In genomic region chr7:26261866-26262265, GRCh38 we compare ENCODE assay signal across 1 cellular context. TPM values are rescaled to one million over a fixed set of nuclear protein-coding genes. Genes with fewer than 3 reads are reported as not detected.
"Had no signal": no experiment of that assay in that cellular context is flagged by ENCODE, and none has a peak within 500 bp of the region (broad histone marks: within the 10 kb centered on the region; RNA-seq: fewer than 3 reads in every experiment).

No MANE protein-coding gene starts in this region.

RNA-seq across cellular contexts. Expression of gene SNX10, which starts 29.8 kb away (rescaled TPM):
- total RNA-seq: LHCN-M2 had no signal
